In the genomic region with DNA sequence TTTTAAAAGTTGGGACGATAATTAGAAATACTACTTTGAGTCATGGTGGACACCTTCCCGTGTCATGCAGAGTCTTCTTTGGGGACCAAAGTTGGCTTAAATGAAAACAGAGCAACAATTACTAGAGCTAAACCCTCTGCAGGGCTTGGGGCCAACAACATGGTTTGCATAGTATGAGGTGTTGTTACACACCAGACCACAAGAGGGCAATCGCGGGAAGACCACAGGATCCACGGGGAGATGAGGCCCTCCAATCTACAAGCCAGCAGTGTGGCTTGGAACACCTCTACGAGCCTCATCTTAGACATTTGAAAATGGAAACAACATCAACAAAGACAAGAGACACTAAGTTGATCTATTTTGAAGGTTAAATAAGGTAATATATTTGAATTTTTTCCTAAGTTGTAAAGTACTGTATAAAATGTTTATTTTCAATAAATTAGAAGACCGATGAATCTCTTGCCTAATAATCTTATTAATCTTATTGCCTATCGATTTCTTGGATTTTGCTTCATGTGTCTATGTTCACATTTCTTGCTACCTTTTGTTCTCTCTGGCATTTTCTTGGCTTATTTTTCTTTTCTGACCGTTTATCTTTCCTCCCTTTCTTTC, we compare ENCODE assay signal across 2 cellular contexts.
TF ChIP-seq lines count a peak whose summit lies in the region.

No MANE protein-coding gene starts in this region.

TF ChIP-seq in GM23338, 12 proteins besides CTCF, POLR2A, EP300 and RAD21 (continued from another document and continues in another):
- TF ChIP-seq, protein P1, sequence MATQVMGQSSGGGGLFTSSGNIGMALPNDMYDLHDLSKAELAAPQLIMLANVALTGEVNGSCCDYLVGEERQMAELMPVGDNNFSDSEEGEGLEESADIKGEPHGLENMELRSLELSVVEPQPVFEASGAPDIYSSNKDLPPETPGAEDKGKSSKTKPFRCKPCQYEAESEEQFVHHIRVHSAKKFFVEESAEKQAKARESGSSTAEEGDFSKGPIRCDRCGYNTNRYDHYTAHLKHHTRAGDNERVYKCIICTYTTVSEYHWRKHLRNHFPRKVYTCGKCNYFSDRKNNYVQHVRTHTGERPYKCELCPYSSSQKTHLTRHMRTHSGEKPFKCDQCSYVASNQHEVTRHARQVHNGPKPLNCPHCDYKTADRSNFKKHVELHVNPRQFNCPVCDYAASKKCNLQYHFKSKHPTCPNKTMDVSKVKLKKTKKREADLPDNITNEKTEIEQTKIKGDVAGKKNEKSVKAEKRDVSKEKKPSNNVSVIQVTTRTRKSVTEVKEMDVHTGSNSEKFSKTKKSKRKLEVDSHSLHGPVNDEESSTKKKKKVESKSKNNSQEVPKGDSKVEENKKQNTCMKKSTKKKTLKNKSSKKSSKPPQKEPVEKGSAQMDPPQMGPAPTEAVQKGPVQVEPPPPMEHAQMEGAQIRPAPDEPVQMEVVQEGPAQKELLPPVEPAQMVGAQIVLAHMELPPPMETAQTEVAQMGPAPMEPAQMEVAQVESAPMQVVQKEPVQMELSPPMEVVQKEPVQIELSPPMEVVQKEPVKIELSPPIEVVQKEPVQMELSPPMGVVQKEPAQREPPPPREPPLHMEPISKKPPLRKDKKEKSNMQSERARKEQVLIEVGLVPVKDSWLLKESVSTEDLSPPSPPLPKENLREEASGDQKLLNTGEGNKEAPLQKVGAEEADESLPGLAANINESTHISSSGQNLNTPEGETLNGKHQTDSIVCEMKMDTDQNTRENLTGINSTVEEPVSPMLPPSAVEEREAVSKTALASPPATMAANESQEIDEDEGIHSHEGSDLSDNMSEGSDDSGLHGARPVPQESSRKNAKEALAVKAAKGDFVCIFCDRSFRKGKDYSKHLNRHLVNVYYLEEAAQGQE (IDR thresholded peaks at IDR 0.05; ENCODE audit: unreplicated experiment), result no peak
- TF ChIP-seq STAT1 (IDR thresholded peaks at IDR 0.05; ENCODE audit: unreplicated experiment) (no peak), ZNF331 (CRISPR knock-in tag; IDR thresholded peaks at IDR 0.05; ENCODE audit: low read depth) (no peak), NANOG (IDR thresholded peaks at IDR 0.05; ENCODE audit: borderline replicate concordance) (no peak), CREB1 (CRISPR knock-in tag; IDR thresholded peaks at IDR 0.05; ENCODE audit: low read depth) (no peak), EZH2phosphoT487 (IDR thresholded peaks at IDR 0.05; ENCODE audit: unreplicated experiment) (no peak), EZH2 (IDR thresholded peaks at IDR 0.05; ENCODE audit: low read depth, unreplicated experiment) (no peak), ZNF114 (CRISPR knock-in tag; IDR thresholded peaks at IDR 0.05) (no peak)
- TF ChIP-seq, protein P2, sequence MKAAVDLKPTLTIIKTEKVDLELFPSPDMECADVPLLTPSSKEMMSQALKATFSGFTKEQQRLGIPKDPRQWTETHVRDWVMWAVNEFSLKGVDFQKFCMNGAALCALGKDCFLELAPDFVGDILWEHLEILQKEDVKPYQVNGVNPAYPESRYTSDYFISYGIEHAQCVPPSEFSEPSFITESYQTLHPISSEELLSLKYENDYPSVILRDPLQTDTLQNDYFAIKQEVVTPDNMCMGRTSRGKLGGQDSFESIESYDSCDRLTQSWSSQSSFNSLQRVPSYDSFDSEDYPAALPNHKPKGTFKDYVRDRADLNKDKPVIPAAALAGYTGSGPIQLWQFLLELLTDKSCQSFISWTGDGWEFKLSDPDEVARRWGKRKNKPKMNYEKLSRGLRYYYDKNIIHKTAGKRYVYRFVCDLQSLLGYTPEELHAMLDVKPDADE (IDR thresholded peaks at IDR 0.05), result no peak

TF ChIP-seq in WTC11, 78 proteins besides CTCF, POLR2A, EP300 and RAD21 (continued from another document):
- TF ChIP-seq, protein P3, sequence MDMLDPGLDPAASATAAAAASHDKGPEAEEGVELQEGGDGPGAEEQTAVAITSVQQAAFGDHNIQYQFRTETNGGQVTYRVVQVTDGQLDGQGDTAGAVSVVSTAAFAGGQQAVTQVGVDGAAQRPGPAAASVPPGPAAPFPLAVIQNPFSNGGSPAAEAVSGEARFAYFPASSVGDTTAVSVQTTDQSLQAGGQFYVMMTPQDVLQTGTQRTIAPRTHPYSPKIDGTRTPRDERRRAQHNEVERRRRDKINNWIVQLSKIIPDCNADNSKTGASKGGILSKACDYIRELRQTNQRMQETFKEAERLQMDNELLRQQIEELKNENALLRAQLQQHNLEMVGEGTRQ (CRISPR knock-in tag; IDR thresholded peaks at IDR 0.05), result no peak
- TF ChIP-seq, protein P4, sequence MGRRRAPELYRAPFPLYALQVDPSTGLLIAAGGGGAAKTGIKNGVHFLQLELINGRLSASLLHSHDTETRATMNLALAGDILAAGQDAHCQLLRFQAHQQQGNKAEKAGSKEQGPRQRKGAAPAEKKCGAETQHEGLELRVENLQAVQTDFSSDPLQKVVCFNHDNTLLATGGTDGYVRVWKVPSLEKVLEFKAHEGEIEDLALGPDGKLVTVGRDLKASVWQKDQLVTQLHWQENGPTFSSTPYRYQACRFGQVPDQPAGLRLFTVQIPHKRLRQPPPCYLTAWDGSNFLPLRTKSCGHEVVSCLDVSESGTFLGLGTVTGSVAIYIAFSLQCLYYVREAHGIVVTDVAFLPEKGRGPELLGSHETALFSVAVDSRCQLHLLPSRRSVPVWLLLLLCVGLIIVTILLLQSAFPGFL (CRISPR knock-in tag; IDR thresholded peaks at IDR 0.05; ENCODE audit: borderline replicate concordance), result no peak
- TF ChIP-seq, protein P5, sequence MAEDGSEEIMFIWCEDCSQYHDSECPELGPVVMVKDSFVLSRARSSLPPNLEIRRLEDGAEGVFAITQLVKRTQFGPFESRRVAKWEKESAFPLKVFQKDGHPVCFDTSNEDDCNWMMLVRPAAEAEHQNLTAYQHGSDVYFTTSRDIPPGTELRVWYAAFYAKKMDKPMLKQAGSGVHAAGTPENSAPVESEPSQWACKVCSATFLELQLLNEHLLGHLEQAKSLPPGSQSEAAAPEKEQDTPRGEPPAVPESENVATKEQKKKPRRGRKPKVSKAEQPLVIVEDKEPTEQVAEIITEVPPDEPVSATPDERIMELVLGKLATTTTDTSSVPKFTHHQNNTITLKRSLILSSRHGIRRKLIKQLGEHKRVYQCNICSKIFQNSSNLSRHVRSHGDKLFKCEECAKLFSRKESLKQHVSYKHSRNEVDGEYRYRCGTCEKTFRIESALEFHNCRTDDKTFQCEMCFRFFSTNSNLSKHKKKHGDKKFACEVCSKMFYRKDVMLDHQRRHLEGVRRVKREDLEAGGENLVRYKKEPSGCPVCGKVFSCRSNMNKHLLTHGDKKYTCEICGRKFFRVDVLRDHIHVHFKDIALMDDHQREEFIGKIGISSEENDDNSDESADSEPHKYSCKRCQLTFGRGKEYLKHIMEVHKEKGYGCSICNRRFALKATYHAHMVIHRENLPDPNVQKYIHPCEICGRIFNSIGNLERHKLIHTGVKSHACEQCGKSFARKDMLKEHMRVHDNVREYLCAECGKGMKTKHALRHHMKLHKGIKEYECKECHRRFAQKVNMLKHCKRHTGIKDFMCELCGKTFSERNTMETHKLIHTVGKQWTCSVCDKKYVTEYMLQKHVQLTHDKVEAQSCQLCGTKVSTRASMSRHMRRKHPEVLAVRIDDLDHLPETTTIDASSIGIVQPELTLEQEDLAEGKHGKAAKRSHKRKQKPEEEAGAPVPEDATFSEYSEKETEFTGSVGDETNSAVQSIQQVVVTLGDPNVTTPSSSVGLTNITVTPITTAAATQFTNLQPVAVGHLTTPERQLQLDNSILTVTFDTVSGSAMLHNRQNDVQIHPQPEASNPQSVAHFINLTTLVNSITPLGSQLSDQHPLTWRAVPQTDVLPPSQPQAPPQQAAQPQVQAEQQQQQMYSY (CRISPR knock-in tag; IDR thresholded peaks at IDR 0.05), result no peak
- TF ChIP-seq ESRRA (CRISPR knock-in tag; IDR thresholded peaks at IDR 0.05; ENCODE audit: borderline replicate concordance) (no peak), SMAD4 (CRISPR knock-in tag; IDR thresholded peaks at IDR 0.05) (no peak), NFYB (CRISPR knock-in tag; conservative IDR thresholded peaks at IDR 0.05; ENCODE audit: low read depth) (no peak)
- TF ChIP-seq, protein P6, sequence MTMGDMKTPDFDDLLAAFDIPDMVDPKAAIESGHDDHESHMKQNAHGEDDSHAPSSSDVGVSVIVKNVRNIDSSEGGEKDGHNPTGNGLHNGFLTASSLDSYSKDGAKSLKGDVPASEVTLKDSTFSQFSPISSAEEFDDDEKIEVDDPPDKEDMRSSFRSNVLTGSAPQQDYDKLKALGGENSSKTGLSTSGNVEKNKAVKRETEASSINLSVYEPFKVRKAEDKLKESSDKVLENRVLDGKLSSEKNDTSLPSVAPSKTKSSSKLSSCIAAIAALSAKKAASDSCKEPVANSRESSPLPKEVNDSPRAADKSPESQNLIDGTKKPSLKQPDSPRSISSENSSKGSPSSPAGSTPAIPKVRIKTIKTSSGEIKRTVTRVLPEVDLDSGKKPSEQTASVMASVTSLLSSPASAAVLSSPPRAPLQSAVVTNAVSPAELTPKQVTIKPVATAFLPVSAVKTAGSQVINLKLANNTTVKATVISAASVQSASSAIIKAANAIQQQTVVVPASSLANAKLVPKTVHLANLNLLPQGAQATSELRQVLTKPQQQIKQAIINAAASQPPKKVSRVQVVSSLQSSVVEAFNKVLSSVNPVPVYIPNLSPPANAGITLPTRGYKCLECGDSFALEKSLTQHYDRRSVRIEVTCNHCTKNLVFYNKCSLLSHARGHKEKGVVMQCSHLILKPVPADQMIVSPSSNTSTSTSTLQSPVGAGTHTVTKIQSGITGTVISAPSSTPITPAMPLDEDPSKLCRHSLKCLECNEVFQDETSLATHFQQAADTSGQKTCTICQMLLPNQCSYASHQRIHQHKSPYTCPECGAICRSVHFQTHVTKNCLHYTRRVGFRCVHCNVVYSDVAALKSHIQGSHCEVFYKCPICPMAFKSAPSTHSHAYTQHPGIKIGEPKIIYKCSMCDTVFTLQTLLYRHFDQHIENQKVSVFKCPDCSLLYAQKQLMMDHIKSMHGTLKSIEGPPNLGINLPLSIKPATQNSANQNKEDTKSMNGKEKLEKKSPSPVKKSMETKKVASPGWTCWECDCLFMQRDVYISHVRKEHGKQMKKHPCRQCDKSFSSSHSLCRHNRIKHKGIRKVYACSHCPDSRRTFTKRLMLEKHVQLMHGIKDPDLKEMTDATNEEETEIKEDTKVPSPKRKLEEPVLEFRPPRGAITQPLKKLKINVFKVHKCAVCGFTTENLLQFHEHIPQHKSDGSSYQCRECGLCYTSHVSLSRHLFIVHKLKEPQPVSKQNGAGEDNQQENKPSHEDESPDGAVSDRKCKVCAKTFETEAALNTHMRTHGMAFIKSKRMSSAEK (CRISPR knock-in tag; IDR thresholded peaks at IDR 0.05; ENCODE audit: borderline replicate concordance), result no peak
- TF ChIP-seq, protein P7, sequence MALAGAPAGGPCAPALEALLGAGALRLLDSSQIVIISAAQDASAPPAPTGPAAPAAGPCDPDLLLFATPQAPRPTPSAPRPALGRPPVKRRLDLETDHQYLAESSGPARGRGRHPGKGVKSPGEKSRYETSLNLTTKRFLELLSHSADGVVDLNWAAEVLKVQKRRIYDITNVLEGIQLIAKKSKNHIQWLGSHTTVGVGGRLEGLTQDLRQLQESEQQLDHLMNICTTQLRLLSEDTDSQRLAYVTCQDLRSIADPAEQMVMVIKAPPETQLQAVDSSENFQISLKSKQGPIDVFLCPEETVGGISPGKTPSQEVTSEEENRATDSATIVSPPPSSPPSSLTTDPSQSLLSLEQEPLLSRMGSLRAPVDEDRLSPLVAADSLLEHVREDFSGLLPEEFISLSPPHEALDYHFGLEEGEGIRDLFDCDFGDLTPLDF (CRISPR knock-in tag; IDR thresholded peaks at IDR 0.05), result no peak
- TF ChIP-seq, protein P8, sequence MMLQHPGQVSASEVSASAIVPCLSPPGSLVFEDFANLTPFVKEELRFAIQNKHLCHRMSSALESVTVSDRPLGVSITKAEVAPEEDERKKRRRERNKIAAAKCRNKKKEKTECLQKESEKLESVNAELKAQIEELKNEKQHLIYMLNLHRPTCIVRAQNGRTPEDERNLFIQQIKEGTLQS (CRISPR knock-in tag; conservative IDR thresholded peaks at IDR 0.05), result no peak
TF ChIP-seq in WTC11: peak in this region for 0.
